In the genomic region with DNA sequence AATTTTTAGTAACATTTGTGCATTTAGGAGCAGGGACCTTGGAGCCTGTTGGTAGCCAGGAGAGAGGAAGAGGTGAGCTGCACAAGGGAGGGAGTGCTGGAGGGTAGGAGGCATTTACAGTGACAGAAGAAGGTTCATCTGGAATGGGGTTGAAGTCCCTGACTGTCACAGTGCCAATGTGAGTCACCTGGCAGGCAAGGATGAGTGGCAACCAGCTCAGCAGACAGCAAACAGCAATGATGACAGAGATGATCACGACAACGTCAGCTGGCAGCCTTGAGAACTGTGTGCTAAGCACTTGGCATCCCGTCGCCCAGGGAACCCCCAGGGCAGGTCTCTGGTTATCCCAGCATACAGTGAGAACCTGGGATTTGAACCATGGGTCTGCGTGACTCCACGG, we compare ENCODE assay signal across 24 cellular contexts. TPM values are rescaled to one million over a fixed set of nuclear protein-coding genes. Genes with fewer than 3 reads are reported as not detected.
DNase-seq lines count a peak whose midpoint lies in the region; ATAC-seq and TF ChIP-seq lines count a peak whose summit lies in the region.
"Had no signal": no experiment of that assay in that cellular context is flagged by ENCODE, and none has a peak within 500 bp of the region (broad histone marks: within the 10 kb centered on the region; RNA-seq: fewer than 3 reads in every experiment).

No MANE protein-coding gene starts in this region.

- ATAC-seq in esophagus mucosa, result peak; percentile 82
- peak; percentile 19 for ATAC-seq in stimulated activated effector memory CD8-positive, alpha-beta T cell treated with anti-CD3 and anti-CD28 coated beads, Interleukin-12 subunit alpha, Interleukin-12 subunit beta, amount 100 ng/mL, for 72 hours
- ATAC-seq: GM12878, GM23338 had no signal

- no peak overlapping the region for H3K4me2 ChIP-seq in neuronal stem cell (ENCODE audit: insufficient read depth, low read length, poor library complexity, severe bottlenecking)
- H3K4me2 ChIP-seq: GM23338 had no signal

- no peak overlapping the region for H3K18ac ChIP-seq in neuronal stem cell (ENCODE audit: low read length)

- DNase-seq in HT-29 (ENCODE audit: low spot score) (peak; percentile 15), NCI-H2029 treated with DMSO at 0.1 percent for 48 hours (lab: John Stamatoyannopoulos, UW) (peak; percentile 63), HFFc6 (no peak), neuronal stem cell (ENCODE audit: low spot score) (no peak), AG20443 (ENCODE audit: low spot score) (no peak)
- DNase-seq in stimulated activated effector memory CD8-positive, alpha-beta T cell treated with anti-CD3 and anti-CD28 coated beads, Interleukin-12 subunit alpha, Interleukin-12 subunit beta, amount 100 ng/mL, for 72 hours (ENCODE audit: low spot score in 2 of 2), result no peak
- DNase-seq: BE2C; CD4-positive, CD25-positive, alpha-beta regulatory T cell; COR-L47; EL; HCEC 1CT; NCI-H1105 treated with DMSO at 0.1 percent for 48 hours; NCI-H1694; NCI-H2107; NCI-H226; NCI-H524; NCI-H82; OCI-M1 had no signal

- no peak overlapping the region for H3K9ac ChIP-seq in neuronal stem cell (ENCODE audit: low read depth, low read length, poor library complexity)

- H2BK15ac ChIP-seq in neuronal stem cell (ENCODE audit: low read length), result no peak overlapping the region

- no peak overlapping the region for H3K4ac ChIP-seq in neuronal stem cell (ENCODE audit: low read length)

- no peak overlapping the region for H3K23ac ChIP-seq in neuronal stem cell (ENCODE audit: low read depth, low read length, poor library complexity)

- no peaks in the 10 kb centered on the region for H3K36me3 Mint-ChIP-seq in stimulated activated effector memory CD8-positive, alpha-beta T cell treated with anti-CD3 and anti-CD28 coated beads, Interleukin-12 subunit alpha, Interleukin-12 subunit beta, amount 100 ng/mL, for 72 hours
- peaks cover 4% of the 10 kb centered on the region for H3K36me3 Mint-ChIP-seq in HFFc6 (ENCODE audit: low read depth)
- H3K36me3 Mint-ChIP-seq: CD4-positive, CD25-positive, alpha-beta regulatory T cell had no signal

- no peak overlapping the region for H2BK120ac ChIP-seq in neuronal stem cell (ENCODE audit: low read depth, low read length)

- peaks cover 0 to 2% (median 0%) of the 10 kb centered on the region in 3 experiments for H3K27me3 ChIP-seq in neuronal stem cell (ENCODE audit: control insufficient read depth in 3 of 3, insufficient read depth in 3 of 3, low read depth in 1 of 3, low read length in 3 of 3)
- H3K27me3 ChIP-seq: BE2C, SJSA1 had no signal

- H3K4me1 Mint-ChIP-seq in stimulated activated effector memory CD8-positive, alpha-beta T cell treated with anti-CD3 and anti-CD28 coated beads, Interleukin-12 subunit alpha, Interleukin-12 subunit beta, amount 100 ng/mL, for 72 hours, result peaks cover 3% of the 10 kb centered on the region
- no peaks in the 10 kb centered on the region for H3K4me1 Mint-ChIP-seq in HFFc6 (ENCODE audit: low read depth)
- H3K4me1 Mint-ChIP-seq: GM23338 had no signal

- H3K27me3 Mint-ChIP-seq in HFFc6 (ENCODE audit: insufficient read depth), result no peaks in the 10 kb centered on the region; the same call in 1 of the 2 replicates

- H3K14ac ChIP-seq in neuronal stem cell (ENCODE audit: low read length), result no peak overlapping the region

- no peaks in the 10 kb centered on the region for H3K36me3 ChIP-seq in neuronal stem cell (replicated peaks in 1 of 2; ENCODE audit: control insufficient read depth in 2 of 2, insufficient read depth in 2 of 2, low read length in 2 of 2)
- H3K36me3 ChIP-seq: BE2C, SJSA1 had no signal

- H3K4me3 Mint-ChIP-seq in stimulated activated effector memory CD8-positive, alpha-beta T cell treated with anti-CD3 and anti-CD28 coated beads, Interleukin-12 subunit alpha, Interleukin-12 subunit beta, amount 100 ng/mL, for 72 hours, result no peak overlapping the region
- H3K4me3 Mint-ChIP-seq in HFFc6, result no peak overlapping the region
- H3K4me3 Mint-ChIP-seq: GM23338 had no signal

- H3K27ac Mint-ChIP-seq in stimulated activated effector memory CD8-positive, alpha-beta T cell treated with anti-CD3 and anti-CD28 coated beads, Interleukin-12 subunit alpha, Interleukin-12 subunit beta, amount 100 ng/mL, for 72 hours, result no peak overlapping the region
- H3K27ac Mint-ChIP-seq in HFFc6, result no peak overlapping the region
- H3K27ac Mint-ChIP-seq: GM23338 had no signal

- H2BK12ac ChIP-seq in neuronal stem cell (ENCODE audit: low read length), result no peak overlapping the region

- H2AK5ac ChIP-seq in neuronal stem cell (ENCODE audit: low read depth, low read length), result no peak overlapping the region

- no peaks in the 10 kb centered on the region for H3K9me3 Mint-ChIP-seq in stimulated activated effector memory CD8-positive, alpha-beta T cell treated with anti-CD3 and anti-CD28 coated beads, Interleukin-12 subunit alpha, Interleukin-12 subunit beta, amount 100 ng/mL, for 72 hours
- peaks cover 59% of the 10 kb centered on the region for H3K9me3 Mint-ChIP-seq in HFFc6

- no CpG with 5 or more reads among the region's 6 CpGs for WGBS in neuronal stem cell (ENCODE audit: extremely low coverage in 2 of 2, insufficient read length in 2 of 2, insufficient replicate concordance in 1 of 2), 2 donors

- no peak overlapping the region for H2AFZ ChIP-seq in neuronal stem cell (ENCODE audit: low read length)
- H2AFZ ChIP-seq: GM23338 had no signal

- H4K8ac ChIP-seq in neuronal stem cell (ENCODE audit: low read depth, low read length), result no peak overlapping the region

- H4K91ac ChIP-seq in neuronal stem cell (ENCODE audit: low read depth, low read length, poor library complexity), result no peak overlapping the region

- no peak overlapping the region for H3K27ac ChIP-seq in neuronal stem cell (replicated peaks; ENCODE audit: low read length)
- H3K27ac ChIP-seq: SJSA1 had no signal

- peaks cover 0 to 27% of the 10 kb centered on the region in 2 donors for H3K9me3 ChIP-seq in neuronal stem cell (replicated peaks in 1 of 2; ENCODE audit: control insufficient read depth in 2 of 2, insufficient read depth in 1 of 2, low read depth in 1 of 2, low read length in 2 of 2)
- H3K9me3 ChIP-seq: BE2C, SJSA1 had no signal

- H3K79me1 ChIP-seq in neuronal stem cell (ENCODE audit: low read depth, low read length), result no peaks in the 10 kb centered on the region

- no peak overlapping the region for H2BK5ac ChIP-seq in neuronal stem cell (ENCODE audit: low read length)

- H3K4me1 ChIP-seq in neuronal stem cell (ENCODE audit: control insufficient read depth in 2 of 2, insufficient read depth in 1 of 2, low read depth in 1 of 2, low read length in 2 of 2), result no peaks in the 10 kb centered on the region
- H3K4me1 ChIP-seq: BE2C, SJSA1 had no signal

- peak overlapping the region in 1 of 2 donors; percentile 26 for H3K4me3 ChIP-seq in neuronal stem cell (ENCODE audit: low read length in 2 of 2)
- H3K4me3 ChIP-seq: GM12878, GM23338, SJSA1 had no signal

- no peak for TF ChIP-seq CTCF in HFFc6 (IDR thresholded peaks at IDR 0.05)

RNA-seq across cellular contexts. Expression of a gene that starts 2.6 kb away (rescaled TPM):
- total RNA-seq in HT-29 (2014; rRNA removed; shearing (Covaris generic)), result 0.18 TPM in 1 of 2 replicates, not detected in the other
- total RNA-seq in esophagus mucosa, result not detected
- not detected for total RNA-seq in HFFc6 (2021; fragmentation: NEBNext Ultra II Directional; extraction: Animal tissue kit (Norgen Biotek cat#: 25700))
- not detected for polyA plus RNA-seq in neuronal stem cell (2013, experiment 1 of 2)
- not detected for polyA plus RNA-seq in neuronal stem cell (2013, experiment 2 of 2)
- total RNA-seq: CD4-positive, CD25-positive, alpha-beta regulatory T cell; GM12878; GM23338; LHCN-M2; SJSA1 had no signal
- polyA plus RNA-seq: AG04450; CD4-positive, CD25-positive, alpha-beta regulatory T cell; GM12878; GM23338 had no signal

RNA-seq across cellular contexts. Expression of a gene that starts 25.4 kb away (rescaled TPM):
- total RNA-seq in HT-29 (2014; rRNA removed; shearing (Covaris generic)), result not detected in 2 replicates
- total RNA-seq in esophagus mucosa, result not detected
- total RNA-seq in HFFc6 (2021; fragmentation: NEBNext Ultra II Directional; extraction: Animal tissue kit (Norgen Biotek cat#: 25700)), result not detected
- not detected for polyA plus RNA-seq in neuronal stem cell (2013, experiment 1 of 2)
- not detected for polyA plus RNA-seq in neuronal stem cell (2013, experiment 2 of 2)
- total RNA-seq: CD4-positive, CD25-positive, alpha-beta regulatory T cell; GM12878; GM23338; LHCN-M2; SJSA1 had no signal
- polyA plus RNA-seq: AG04450; CD4-positive, CD25-positive, alpha-beta regulatory T cell; GM12878; GM23338 had no signal

RNA-seq across cellular contexts. Expression of a gene that starts 52.3 kb away (rescaled TPM):
- not detected in 2 replicates for total RNA-seq in HT-29 (2014; rRNA removed; shearing (Covaris generic))
- total RNA-seq in esophagus mucosa, result not detected
- total RNA-seq in HFFc6 (2021; fragmentation: NEBNext Ultra II Directional; extraction: Animal tissue kit (Norgen Biotek cat#: 25700)), result not detected
- polyA plus RNA-seq in neuronal stem cell (2013, experiment 1 of 2), result not detected
- not detected for polyA plus RNA-seq in neuronal stem cell (2013, experiment 2 of 2)
- total RNA-seq: CD4-positive, CD25-positive, alpha-beta regulatory T cell; GM12878; GM23338; LHCN-M2; SJSA1 had no signal
- polyA plus RNA-seq: AG04450; CD4-positive, CD25-positive, alpha-beta regulatory T cell; GM12878; GM23338 had no signal

Comparison
In these comparisons a context has a peak if more than half of its experiments do, and no peak if none do; other contexts are left out.
1. DNase-seq: peak in HT-29 (single experiment) and NCI-H2029 treated with DMSO at 0.1 percent for 48 hours (single experiment); none in stimulated activated effector memory CD8-positive, alpha-beta T cell treated with anti-CD3 and anti-CD28 coated beads, Interleukin-12 subunit alpha, Interleukin-12 subunit beta, amount 100 ng/mL, for 72 hours (0 of 2), HFFc6 (single experiment), neuronal stem cell (single experiment) and AG20443 (single experiment).